ENCODE assay signal across 23 cellular contexts in genomic region chr4:8882239-8882638, GRCh38. TPM values are rescaled to one million over a fixed set of nuclear protein-coding genes. Genes with fewer than 3 reads are reported as not detected.
DNase-seq lines count a peak whose midpoint lies in the region; FAIRE-seq and TF ChIP-seq lines count a peak whose summit lies in the region.
"Had no signal": no experiment of that assay in that cellular context is flagged by ENCODE, and none has a peak within 500 bp of the region (broad histone marks: within the 10 kb centered on the region; RNA-seq: fewer than 3 reads in every experiment).

No MANE protein-coding gene starts in this region.

- DNase-seq in BE2C (peak; percentile 37), D721Med (ENCODE audit: insufficient read length, low spot score) (no peak), NAMALWA (ENCODE audit: low spot score) (peak; percentile 30), WERI-Rb-1 (peak; percentile 96), hypothalamus (lab: John Stamatoyannopoulos, UW) (no peak), NCI-H2196 treated with DMSO at 0.1 percent for 48 hours (lab: John Stamatoyannopoulos, UW; ENCODE audit: unreplicated experiment) (no peak)
- no peak for DNase-seq in central memory CD4-positive, alpha-beta T cell
- DNase-seq: CD4-positive, alpha-beta T cell; COR-L47; DMS153; HCEC 1CT; KG1; MV-4-11; NCI-H1417; NCI-H1694 treated with DMSO at 0.1 percent for 48 hours; NCI-H2081 treated with DMSO at 0.1 percent for 48 hours; NCI-H510A; SW 1271 had no signal

- TF ChIP-seq CTCF in BE2C (IDR thresholded peaks at IDR 0.05; ENCODE audit: low read depth, low read length): peak; percentile 18; the same call in 1 of the 2 replicates
- peak; percentile 12 for TF ChIP-seq CTCF in D721Med (IDR thresholded peaks at IDR 0.05; ENCODE audit: insufficient read depth, missing control alignments)
- peak; percentile 67 for TF ChIP-seq CTCF in WERI-Rb-1 (IDR thresholded peaks at IDR 0.05; ENCODE audit: low read depth, low read length)

- H3K4me3 ChIP-seq in BE2C (ENCODE audit: low read depth, low read length) (no peak overlapping the region), WERI-Rb-1 (ENCODE audit: low read depth, low read length) (no peak overlapping the region)
- H3K4me3 ChIP-seq: BLaER1, GM23338, SJSA1 had no signal

- peaks cover under 1% of the 10 kb centered on the region; the same call in 1 of the 2 replicates for H3K27me3 ChIP-seq in BE2C
- no peaks in the 10 kb centered on the region for H3K27me3 ChIP-seq in WERI-Rb-1 (ENCODE audit: insufficient read depth, low read depth, severe bottlenecking)
- H3K27me3 ChIP-seq: SJSA1 had no signal

- no peak for FAIRE-seq in D721Med (lab: Jason Lieb, UNC)
- FAIRE-seq: GM12892, GM18507 had no signal

- H3K36me3 ChIP-seq in BE2C: no peaks in the 10 kb centered on the region
- no peaks in the 10 kb centered on the region for H3K36me3 ChIP-seq in WERI-Rb-1
- H3K36me3 ChIP-seq: BLaER1, SJSA1 had no signal

- H3K9me3 ChIP-seq in BE2C (peaks cover 2% of the 10 kb centered on the region; the same call in 1 of the 2 replicates), WERI-Rb-1 (ENCODE audit: severe bottlenecking) (peaks cover 6% of the 10 kb centered on the region)
- H3K9me3 ChIP-seq: BLaER1, SJSA1 had no signal

- peak overlapping the region; percentile 65 for H3K27ac ChIP-seq in WERI-Rb-1
- H3K27ac ChIP-seq: BLaER1, SJSA1 had no signal

- H3K4me1 ChIP-seq in BE2C: peaks cover 3% of the 10 kb centered on the region; the same call in 1 of the 2 replicates
- H3K4me1 ChIP-seq: SJSA1 had no signal

RNA-seq across cellular contexts. Expression of gene HMX1, which starts 10.6 kb away (rescaled TPM):
- 31.2 TPM for polyA plus RNA-seq in BE2C (2012; ENCODE audit: insufficient read depth, insufficient read length, low read depth)
- polyA plus RNA-seq: GM23338 had no signal

Comparison
In these comparisons a context has a peak if more than half of its experiments do, and no peak if none do; other contexts are left out.
1. DNase-seq: peak in BE2C (single experiment), NAMALWA (single experiment) and WERI-Rb-1 (single experiment); none in D721Med (single experiment), hypothalamus (0 of 51), NCI-H2196 treated with DMSO at 0.1 percent for 48 hours (single experiment) and central memory CD4-positive, alpha-beta T cell (single experiment).
2. CTCF ChIP-seq: peak in every context shown above with its lines; median percentile 67 in WERI-Rb-1; 18 in BE2C; 12 in D721Med.